13 cellular contexts compared by ENCODE assay signal in the genomic region with DNA sequence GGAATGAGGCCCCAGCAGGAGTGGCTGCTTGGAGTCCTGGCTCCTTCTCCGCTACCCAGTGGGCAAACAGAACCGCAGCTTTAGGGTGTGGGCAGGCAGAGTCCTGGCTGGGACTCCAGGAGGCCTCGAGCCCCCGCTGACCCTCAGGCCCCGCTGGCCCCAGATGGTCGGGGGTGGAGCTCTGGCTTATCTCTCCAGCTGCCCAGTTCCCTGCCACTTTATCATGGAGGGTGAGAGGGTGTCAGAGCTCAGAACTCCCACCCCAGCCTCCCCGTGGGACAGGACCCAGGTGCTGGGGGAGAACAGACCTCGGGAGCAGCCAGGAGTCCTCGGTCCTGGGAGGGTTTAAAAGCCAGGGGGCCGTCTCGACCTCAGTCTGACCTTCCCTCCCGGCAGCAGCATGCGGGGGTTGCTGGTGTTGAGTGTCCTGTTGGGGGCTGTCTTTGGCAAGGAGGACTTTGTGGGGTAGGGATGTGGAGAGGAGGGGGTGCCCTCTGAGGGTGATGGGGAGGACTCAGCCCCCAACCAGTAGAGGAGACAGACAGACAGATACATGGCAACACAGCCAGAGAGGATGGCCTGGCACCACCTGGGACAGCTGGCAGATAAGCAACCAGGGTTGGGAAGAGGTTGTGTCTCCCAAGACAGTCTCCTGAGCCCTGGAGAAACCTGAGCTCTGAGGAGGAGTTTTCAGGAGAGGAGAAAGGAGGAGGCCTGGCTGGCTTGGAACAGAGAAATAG. TPM values are rescaled to one million over a fixed set of nuclear protein-coding genes. Genes with fewer than 3 reads are reported as not detected.
DNase-seq lines count a peak whose midpoint lies in the region; ATAC-seq and TF ChIP-seq lines count a peak whose summit lies in the region.
"Had no signal": no experiment of that assay in that cellular context is flagged by ENCODE, and none has a peak within 500 bp of the region (broad histone marks: within the 10 kb centered on the region; RNA-seq: fewer than 3 reads in every experiment).

TSS of gene CPA1 (plus strand) at position 374 of the 740 bp plus-strand sequence. CDS start at position 401, 27 bp downstream.

- intact Hi-C loops in cardiac septum (cut with DNase I) (no loop called here), PC-9 (cut with micrococcal nuclease; ENCODE audit: unreplicated experiment) (no loop called here)

- peak within 1 kb of the TSS; percentile 64 for H2AFZ ChIP-seq in neural progenitor cell (replicated peaks)
- H2AFZ ChIP-seq in PC-9: no peak within 1 kb of the TSS

- peak; percentile 3 to 27 for ATAC-seq in upper lobe of left lung (ENCODE audit: low FRiP score in 2 of 2)
- ATAC-seq: effector memory CD8-positive, alpha-beta T cell; mucosa of descending colon had no signal

- no peaks in the 10 kb centered on the region for H3K79me2 ChIP-seq in neural progenitor cell (ENCODE audit: low read depth)
- H3K79me2 ChIP-seq in PC-9 (ENCODE audit: low read depth): no peaks in the 10 kb centered on the region

- H3K27ac ChIP-seq in cardiac muscle cell (peak within 1 kb of the TSS; percentile 90), coronary artery (peak within 1 kb of the TSS in 1 of 2 donors; percentile 51), neural progenitor cell (no peak within 1 kb of the TSS), upper lobe of left lung (peak within 1 kb of the TSS in 1 of 4 donors; percentile 35), PC-9 (no peak within 1 kb of the TSS)

- peak; percentile 47 to 53 for DNase-seq in cardiac muscle cell (ENCODE audit: low read depth in 1 of 2, low spot score in 1 of 2)
- no peak for DNase-seq in cardiac septum (ENCODE audit: low spot score)
- DNase-seq in coronary artery (ENCODE audit: low spot score): peak; percentile 62
- no peak for DNase-seq in neural progenitor cell (ENCODE audit: low spot score)
- peak in 1 of 2 donors; percentile 55 for DNase-seq in upper lobe of left lung
- DNase-seq in NOMO-1 (lab: John Stamatoyannopoulos, UW; ENCODE audit: unreplicated experiment in 2 of 2): no peak
- DNase-seq in middle frontal gyrus (ENCODE audit: extremely low spot score, low spot score): no peak
- DNase-seq in PC-9: no peak
- DNase-seq: activated T-cell treated with anti-CD3 and anti-CD28 coated beads for 4 hours; effector memory CD8-positive, alpha-beta T cell; EL; KBM-7; mucosa of descending colon had no signal

- no peak for TF ChIP-seq POLR2A in upper lobe of left lung (IDR thresholded peaks at IDR 0.05)

- peak within 1 kb of the TSS; percentile 76 for H3K27ac Mint-ChIP-seq in neural progenitor cell
- H3K27ac Mint-ChIP-seq: effector memory CD8-positive, alpha-beta T cell had no signal

- H4K20me1 ChIP-seq in neural progenitor cell (ENCODE audit: low read depth) (no peaks in the 10 kb centered on the region), PC-9 (ENCODE audit: insufficient read depth) (no peaks in the 10 kb centered on the region)

- no peak for TF ChIP-seq EP300 in upper lobe of left lung (IDR thresholded peaks at IDR 0.05)

- no peak within 1 kb of the TSS for H3K4me3 Mint-ChIP-seq in neural progenitor cell
- H3K4me3 Mint-ChIP-seq: effector memory CD8-positive, alpha-beta T cell had no signal

- peaks cover 7% of the 10 kb centered on the region for H3K36me3 Mint-ChIP-seq in neural progenitor cell

- no TSS peak for BruUV-seq in PC-9 (replicated peaks; lab: Mats Ljungman, UMichigan)

- H3K4me3 ChIP-seq in cardiac muscle cell (no peak within 1 kb of the TSS), coronary artery (no peak within 1 kb of the TSS), neural progenitor cell (no peak within 1 kb of the TSS), upper lobe of left lung (no peak within 1 kb of the TSS), PC-9 (no peak within 1 kb of the TSS)
- H3K4me3 ChIP-seq: mucosa of descending colon had no signal

- H3K27me3 ChIP-seq in cardiac muscle cell (no peaks in the 10 kb centered on the region), neural progenitor cell (no peaks in the 10 kb centered on the region), upper lobe of left lung (no peaks in the 10 kb centered on the region), PC-9 (ENCODE audit: insufficient read depth, low read depth) (no peaks in the 10 kb centered on the region)

- WGBS in upper lobe of left lung, 2 donors: 39 to 40% methylated on average over 1 to 13 of the region's 13 CpGs

- no peaks in the 10 kb centered on the region for H3K36me3 ChIP-seq in cardiac muscle cell
- no peaks in the 10 kb centered on the region for H3K36me3 ChIP-seq in neural progenitor cell
- no peaks in the 10 kb centered on the region for H3K36me3 ChIP-seq in upper lobe of left lung
- H3K36me3 ChIP-seq in PC-9 (ENCODE audit: low read depth): no peaks in the 10 kb centered on the region

- H3K9me3 ChIP-seq in cardiac muscle cell (ENCODE audit: low read depth) (no peaks in the 10 kb centered on the region), neural progenitor cell (ENCODE audit: low read depth) (no peaks in the 10 kb centered on the region), upper lobe of left lung (no peaks in the 10 kb centered on the region), PC-9 (ENCODE audit: insufficient read depth, low read depth) (no peaks in the 10 kb centered on the region)

- H3K4me1 ChIP-seq in cardiac muscle cell (ENCODE audit: low read depth): peaks cover 15% of the 10 kb centered on the region
- H3K4me1 ChIP-seq in neural progenitor cell: peaks cover 10% of the 10 kb centered on the region
- H3K4me1 ChIP-seq in upper lobe of left lung: peaks cover 0 to 9% (median 7%) of the 10 kb centered on the region in 4 donors
- no peaks in the 10 kb centered on the region for H3K4me1 ChIP-seq in PC-9 (replicated peaks; ENCODE audit: insufficient read depth)

- peaks cover 9% of the 10 kb centered on the region for H3K27me3 Mint-ChIP-seq in neural progenitor cell (ENCODE audit: insufficient read depth, low read depth)

- H3K9ac ChIP-seq in neural progenitor cell: no peak within 1 kb of the TSS

- no peaks in the 10 kb centered on the region for H3K9me2 ChIP-seq in PC-9 (ENCODE audit: insufficient read depth)

- TF ChIP-seq CTCF in cardiac muscle cell (IDR thresholded peaks at IDR 0.05; ENCODE audit: low read depth, low read length): no peak
- TF ChIP-seq CTCF in coronary artery (IDR thresholded peaks at IDR 0.05): no peak
- TF ChIP-seq CTCF in neural progenitor cell (IDR thresholded peaks at IDR 0.05): no peak
- no peak for TF ChIP-seq CTCF in upper lobe of left lung (IDR thresholded peaks at IDR 0.05)
- no peak for TF ChIP-seq CTCF in PC-9 (conservative IDR thresholded peaks at IDR 0.05)

- peaks cover 26% of the 10 kb centered on the region for H3K9me3 Mint-ChIP-seq in neural progenitor cell

- H3K4me1 Mint-ChIP-seq in neural progenitor cell: peaks cover 15% of the 10 kb centered on the region

- CTCF ChIA-PET in PC-9 (lab: Charles Lee): no interaction called here

- peak within 1 kb of the TSS; percentile 45 for H3K4me2 ChIP-seq in neural progenitor cell
- no peak within 1 kb of the TSS for H3K4me2 ChIP-seq in PC-9

- POLR2A ChIA-PET in PC-9 (lab: Charles Lee; ENCODE audit: unreplicated experiment): no interaction called here

- H3F3A ChIP-seq in neural progenitor cell (ENCODE audit: low read depth) (no peaks in the 10 kb centered on the region), PC-9 (ENCODE audit: insufficient read depth, low read depth) (no peaks in the 10 kb centered on the region)

RNA-seq across cellular contexts. Expression of gene CPA1, which starts in this region (rescaled TPM):
- total RNA-seq in cardiac muscle cell: 3.3 and 4.3 TPM in 2 replicates
- polyA plus RNA-seq in cardiac muscle cell: 3.5 and 6.2 TPM in 2 replicates
- total RNA-seq in cardiac septum: not detected
- total RNA-seq in neural progenitor cell (ENCODE audit: low replicate concordance): not detected in 2 replicates
- total RNA-seq in upper lobe of left lung: 10 to 100 TPM in 2 of 6 donors, not detected in 4; 12.6 to 21.8 TPM
- total RNA-seq in PC-9 (2021): not detected in 2 replicates
- total RNA-seq: mucosa of descending colon had no signal

Comparison
In these comparisons a context has a peak if more than half of its experiments do, and no peak if none do; other contexts are left out.
1. DNase-seq: peak in cardiac muscle cell (2 of 2) and coronary artery (single experiment); none in cardiac septum (single experiment), neural progenitor cell (single experiment), NOMO-1 (0 of 2), middle frontal gyrus (single experiment) and PC-9 (0 of 2).